Comparison of ENCODE assay signal across 8 cellular contexts in the genomic region with DNA sequence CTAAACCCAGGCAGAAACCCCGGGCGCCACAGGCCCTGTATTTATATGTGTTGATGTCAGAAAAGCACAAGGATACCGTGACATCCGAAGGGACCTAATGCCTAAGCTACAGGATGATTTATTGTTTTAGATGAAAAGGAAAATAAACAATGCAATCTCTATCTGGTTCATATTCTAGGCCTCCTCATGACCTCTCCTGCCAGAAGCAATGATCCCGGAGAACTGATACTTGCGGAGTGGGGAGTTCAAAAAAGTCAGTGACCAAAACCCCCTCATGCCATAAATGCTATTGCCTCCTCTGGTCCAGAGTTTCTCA. TPM values are rescaled to one million over a fixed set of nuclear protein-coding genes. Genes with fewer than 3 reads are reported as not detected.
DNase-seq lines count a peak whose midpoint lies in the region; ATAC-seq, FAIRE-seq and TF ChIP-seq lines count a peak whose summit lies in the region.

No MANE protein-coding gene starts in this region.

- H3K4me1 ChIP-seq in ES-I3 (ENCODE audit: insufficient read depth, low read length) (peaks cover 12% of the 10 kb centered on the region), Peyer's patch (peaks cover 0 to 3% (median 0%) of the 10 kb centered on the region in 4 donors), esophagus (ENCODE audit: control insufficient read depth in 2 of 2, insufficient read depth in 2 of 2, low read length in 1 of 2) (peaks cover 2 to 4% of the 10 kb centered on the region in 2 donors), pancreas (no peaks in the 10 kb centered on the region), mucosa of descending colon (ENCODE audit: low read depth) (peaks cover 16% of the 10 kb centered on the region)

- 23 to 29% methylated on average over 6 of the region's 6 CpGs for WGBS in esophagus, 2 donors
- WGBS in pancreas, 2 donors: 41 to 44% methylated on average over 6 of the region's 6 CpGs

- intact Hi-C loops in pancreas (cut with DNase I): no loop called here
- intact Hi-C loops in mucosa of descending colon (cut with DNase I, micrococcal nuclease): no loop called here

- peak overlapping the region; percentile 71 for H3K9ac ChIP-seq in ES-I3 (ENCODE audit: low read depth, low read length)

- peak in 1 of 4 donors; percentile 3 for ATAC-seq in pancreas
- ATAC-seq in GM21367 (IDR thresholded peaks at IDR 0.05; ENCODE audit: unreplicated experiment): no peak
- no peak for ATAC-seq in mucosa of descending colon

- DNase-seq in Peyer's patch (no peak), pancreas (peak in 1 of 6 donors; percentile 27), mucosa of descending colon (no peak), GF-D8 (lab: John Stamatoyannopoulos, UW) (no peak)
- no peak for DNase-seq in activated CD8-positive, alpha-beta memory T cell treated with anti-CD3 and anti-CD28 coated beads, Interleukin-2, amount 50 U/mL, for 48 hours

- TF ChIP-seq POLR2A in Peyer's patch (IDR thresholded peaks at IDR 0.05): no peak

- FAIRE-seq in pancreas (lab: Jason Lieb, UNC): no peak

- TF ChIP-seq CTCF in Peyer's patch (IDR thresholded peaks at IDR 0.05) (peak in 1 of 6 experiments; percentile 9), pancreas (IDR thresholded peaks at IDR 0.05) (no peak), mucosa of descending colon (IDR thresholded peaks at IDR 0.05) (no peak)

- H3K4me3 ChIP-seq in Peyer's patch (peak overlapping the region; percentile 51 to 66 (median 60)), esophagus (ENCODE audit: low read depth in 1 of 2, low read length in 2 of 2) (peak overlapping the region in 1 of 2 donors; percentile 71), pancreas (peak overlapping the region in 3 of 4 donors; percentile 34 to 65 (median 65)), mucosa of descending colon (no peak overlapping the region)

- H3K27ac ChIP-seq in Peyer's patch: peak overlapping the region; percentile 58 to 78 (median 74)
- H3K27ac ChIP-seq in esophagus (ENCODE audit: low read depth in 2 of 2, low read length in 1 of 2): peak overlapping the region; percentile 66 to 94
- peak overlapping the region in 1 of 4 donors; percentile 72 for H3K27ac ChIP-seq in pancreas

- H3K36me3 ChIP-seq in ES-I3 (ENCODE audit: insufficient read depth, low read length): no peaks in the 10 kb centered on the region
- no peaks in the 10 kb centered on the region for H3K36me3 ChIP-seq in Peyer's patch
- H3K36me3 ChIP-seq in esophagus (ENCODE audit: control insufficient read depth in 2 of 2, insufficient read depth in 2 of 2, low read length in 1 of 2): no peaks in the 10 kb centered on the region
- no peaks in the 10 kb centered on the region for H3K36me3 ChIP-seq in pancreas
- no peaks in the 10 kb centered on the region for H3K36me3 ChIP-seq in mucosa of descending colon (ENCODE audit: low read depth)

- H3K27me3 ChIP-seq in Peyer's patch (no peaks in the 10 kb centered on the region), esophagus (ENCODE audit: control insufficient read depth in 1 of 2, insufficient read depth in 2 of 2, low read length in 2 of 2) (no peaks in the 10 kb centered on the region), pancreas (no peaks in the 10 kb centered on the region)

- H3K9me3 ChIP-seq in ES-I3 (ENCODE audit: control insufficient read depth, insufficient read depth, low read length) (no peaks in the 10 kb centered on the region), Peyer's patch (no peaks in the 10 kb centered on the region), esophagus (ENCODE audit: control insufficient read depth in 2 of 2, insufficient read depth in 1 of 2, low read depth in 1 of 2, low read length in 1 of 2) (peaks cover 0 to 5% of the 10 kb centered on the region in 2 donors), pancreas (no peaks in the 10 kb centered on the region), mucosa of descending colon (no peaks in the 10 kb centered on the region)

RNA-seq across cellular contexts. Expression of gene CSRP2, which starts 0.8 kb away (rescaled TPM):
- total RNA-seq in Peyer's patch (10 to 100 TPM in 1 of 4 donors, 1 to 10 TPM in 3; 1.9 to 10.6 (median 8.5) TPM), pancreas (10 to 100 TPM in 1 of 6 donors, 1 to 10 TPM in 5; 3.1 to 12.6 (median 7.6) TPM), mucosa of descending colon (10 to 100 TPM in 1 of 3 donors, 1 to 10 TPM in 2; 2.5 to 13.1 (median 6.5) TPM)
- polyA plus RNA-seq in esophagus (10 to 100 TPM; 33.6 to 91.5 TPM), pancreas (10 to 100 TPM in 1 of 2 donors, 1 to 10 TPM in 1; 6.5 to 20.0 TPM)
